Comparison of ENCODE assay signal across 11 cellular contexts in genomic region chr3:142866841-142867631, GRCh38. TPM values are rescaled to one million over a fixed set of nuclear protein-coding genes. Genes with fewer than 3 reads are reported as not detected.
DNase-seq lines count a peak whose midpoint lies in the region; TF ChIP-seq lines count a peak whose summit lies in the region.
"Had no signal": no experiment of that assay in that cellular context is flagged by ENCODE, and none has a peak within 500 bp of the region (broad histone marks: within the 10 kb centered on the region; RNA-seq: fewer than 3 reads in every experiment).

No MANE protein-coding gene starts in this region.

- DNase-seq in A172 (ENCODE audit: low spot score) = peak; percentile 35
- DNase-seq in KBM-7 = peak; percentile 13
- DNase-seq in NCI-H774 (lab: John Stamatoyannopoulos, UW) = peak; percentile 69
- DNase-seq in fibroblast of mammary gland (ENCODE audit: low read depth) = no peak
- DNase-seq in NCI-H2227 treated with DMSO at 0.1 percent for 48 hours (lab: John Stamatoyannopoulos, UW) = no peak
- DNase-seq in activated T-cell treated with anti-CD3 and anti-CD28 coated beads, Interleukin-2, amount 50 U/mL, for 24 hours = no peak
- DNase-seq in NOMO-1 (lab: John Stamatoyannopoulos, UW; ENCODE audit: unreplicated experiment in 2 of 2) = no peak
- DNase-seq in GM19238 (ENCODE audit: insufficient read length, low spot score) = no peak
- DNase-seq: stimulated activated CD4-positive, alpha-beta T cell treated with anti-CD3 and anti-CD28 coated beads, Interleukin-2, amount 100 ng/mL, for 48 hours had no signal

- H3K27ac Mint-ChIP-seq in activated T-cell treated with anti-CD3 and anti-CD28 coated beads, Interleukin-2, amount 50 U/mL, for 24 hours = no peak overlapping the region
- H3K27ac Mint-ChIP-seq: activated T-helper 17 cell treated with anti-CD3 and anti-CD28 coated beads, Interleukin-2, amount 50 U/mL, for 72 hours had no signal

- TF ChIP-seq CTCF in fibroblast of mammary gland (conservative IDR thresholded peaks at IDR 0.05; ENCODE audit: control insufficient read depth, insufficient read depth, low read depth, low read length) = peak; percentile 16

- no peaks in the 10 kb centered on the region for H3K9me3 Mint-ChIP-seq in activated T-cell treated with anti-CD3 and anti-CD28 coated beads, Interleukin-2, amount 50 U/mL, for 24 hours
- H3K9me3 Mint-ChIP-seq: activated T-helper 17 cell treated with anti-CD3 and anti-CD28 coated beads, Interleukin-2, amount 50 U/mL, for 72 hours had no signal

- H3K27me3 Mint-ChIP-seq in activated T-cell treated with anti-CD3 and anti-CD28 coated beads, Interleukin-2, amount 50 U/mL, for 24 hours = peaks cover 9% of the 10 kb centered on the region

- H3K4me3 ChIP-seq in fibroblast of mammary gland (ENCODE audit: control insufficient read depth, low read depth, low read length) = no peak overlapping the region

- H3K4me1 Mint-ChIP-seq in activated T-cell treated with anti-CD3 and anti-CD28 coated beads, Interleukin-2, amount 50 U/mL, for 24 hours (ENCODE audit: low read depth) = peaks cover 9% of the 10 kb centered on the region

- no peaks in the 10 kb centered on the region for H3K36me3 Mint-ChIP-seq in activated T-cell treated with anti-CD3 and anti-CD28 coated beads, Interleukin-2, amount 50 U/mL, for 24 hours (ENCODE audit: low read depth)

- in situ Hi-C loops in KBM-7 (cut with MboI; ENCODE audit: low pct_unique_long_range_greater_than_20kb, low sequenced_read_pairs) = no loop called here

- no peak overlapping the region for H3K4me3 Mint-ChIP-seq in activated T-cell treated with anti-CD3 and anti-CD28 coated beads, Interleukin-2, amount 50 U/mL, for 24 hours
- H3K4me3 Mint-ChIP-seq: activated T-helper 17 cell treated with anti-CD3 and anti-CD28 coated beads, Interleukin-2, amount 50 U/mL, for 72 hours had no signal

RNA-seq across cellular contexts. Expression of gene PCOLCE2, which starts 21.8 kb away (rescaled TPM):
- total RNA-seq in A172 (2014; rRNA removed; shearing (Covaris generic)) = 6.7 and 22.9 TPM in 2 replicates
- total RNA-seq: mononuclear cell had no signal

Comparison
In these comparisons a context has a peak if more than half of its experiments do, and no peak if none do; other contexts are left out.
1. DNase-seq: peak in A172 (single experiment), KBM-7 (single experiment) and NCI-H774 (single experiment); none in fibroblast of mammary gland (single experiment), NCI-H2227 treated with DMSO at 0.1 percent for 48 hours (single experiment), activated T-cell treated with anti-CD3 and anti-CD28 coated beads, Interleukin-2, amount 50 U/mL, for 24 hours (single experiment), NOMO-1 (0 of 2) and GM19238 (single experiment).